Comparison of ENCODE assay signal across 9 cellular contexts in the genomic region with DNA sequence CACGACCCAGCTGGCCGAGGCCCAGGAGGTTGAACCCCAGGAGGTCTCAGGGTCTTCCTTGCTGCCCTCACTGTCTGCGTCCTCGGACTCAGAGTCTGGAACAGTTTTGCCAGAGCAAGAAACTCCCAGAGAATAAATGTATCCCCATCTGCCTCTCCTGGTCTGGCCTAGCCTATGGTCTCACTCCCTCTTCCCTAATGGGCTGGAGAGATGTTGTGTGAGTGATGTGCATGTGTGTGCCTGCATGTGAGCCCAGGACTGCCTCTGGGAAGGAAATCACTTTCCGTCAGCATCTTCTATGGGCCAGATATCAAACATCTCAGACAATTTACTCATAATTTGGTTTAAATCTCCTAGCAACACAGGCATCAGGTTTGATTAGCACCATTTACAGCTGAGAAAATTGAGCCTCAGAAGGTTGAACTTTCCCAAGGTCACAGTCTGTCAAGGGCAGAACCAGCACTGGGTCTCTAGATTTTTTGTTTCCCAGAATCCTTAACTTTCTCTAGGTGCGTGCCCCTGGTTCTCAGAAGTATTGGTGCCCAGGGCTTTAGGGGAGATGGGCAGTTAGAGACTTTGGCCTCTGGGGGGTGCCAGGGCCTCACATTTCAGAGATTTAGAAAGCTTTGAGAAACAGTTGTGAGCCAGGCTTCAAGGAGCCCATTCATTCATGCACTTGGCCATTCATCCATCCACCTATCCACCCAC. TPM values are rescaled to one million over a fixed set of nuclear protein-coding genes. Genes with fewer than 3 reads are reported as not detected.
DNase-seq lines count a peak whose midpoint lies in the region; ATAC-seq, FAIRE-seq and TF ChIP-seq lines count a peak whose summit lies in the region.
"Had no signal": no experiment of that assay in that cellular context is flagged by ENCODE, and none has a peak within 500 bp of the region (broad histone marks: within the 10 kb centered on the region; RNA-seq: fewer than 3 reads in every experiment).

No MANE protein-coding gene starts in this region.

- ATAC-seq in natural killer cell (peak in 2 of 3 donors; percentile 53 to 57), HepG2 (peak; percentile 16; the same call in 1 of the 3 replicates), HG02678 (IDR thresholded peaks at IDR 0.05; ENCODE audit: unreplicated experiment) (no peak), HG03280 (IDR thresholded peaks at IDR 0.05; ENCODE audit: unreplicated experiment) (no peak), GM21619 (IDR thresholded peaks at IDR 0.05; ENCODE audit: unreplicated experiment) (no peak)
- no peak for ATAC-seq in natural killer cell treated with Interleukin-12 subunit alpha and Interleukin-12 subunit beta and Interleukin-15 and Interleukin-18, amount 100 ng/mL, for 72 hours

- BruUV-seq in MCF 10A (replicated peaks; lab: Mats Ljungman, UMichigan) = no TSS peak
- no TSS peak for BruUV-seq in HepG2 (replicated peaks; lab: Mats Ljungman, UMichigan)

- no peaks in the 10 kb centered on the region for H3K9me3 ChIP-seq in HepG2 (ENCODE audit: low read length)

- no peaks in the 10 kb centered on the region for H3K79me2 ChIP-seq in HepG2 (ENCODE audit: insufficient read depth, low read length)

- H3K27ac Mint-ChIP-seq in natural killer cell = no peak overlapping the region
- H3K27ac Mint-ChIP-seq in natural killer cell treated with Interleukin-12 subunit alpha and Interleukin-12 subunit beta and Interleukin-15 and Interleukin-18, amount 100 ng/mL, for 72 hours = no peak overlapping the region
- H3K27ac Mint-ChIP-seq in MCF 10A (ENCODE audit: low read depth, unreplicated experiment) = no peak overlapping the region
- H3K27ac Mint-ChIP-seq: dendritic cell treated with granulocyte-macrophage colony-stimulating factor and Interleukin-4, amounts not matched to agents 40 ng/mL and 50 ng/mL, for 4 days had no signal

- peaks cover 34% of the 10 kb centered on the region for H3K4me1 ChIP-seq in HepG2 (ENCODE audit: insufficient read depth, low read length)

- H3K4me2 ChIP-seq in HepG2 (ENCODE audit: low read depth, low read length) = no peak overlapping the region

- TF ChIP-seq CTCF in natural killer cell (IDR thresholded peaks at IDR 0.05) (peak; percentile 35), MCF 10A (IDR thresholded peaks at IDR 0.05; ENCODE audit: unreplicated experiment) (peak; percentile 77), HepG2 (CRISPR knock-in tag; IDR thresholded peaks at IDR 0.05) (peak; percentile 61)

- no peak for DNase-seq in natural killer cell
- DNase-seq in natural killer cell treated with Interleukin-12 subunit alpha and Interleukin-12 subunit beta and Interleukin-15 and Interleukin-18, amount 100 ng/mL, for 72 hours (ENCODE audit: low spot score) = no peak
- peak; percentile 23 for DNase-seq in NCI-H2107 treated with DMSO at 0.1 percent for 48 hours (lab: John Stamatoyannopoulos, UW; ENCODE audit: unreplicated experiment)
- DNase-seq in MCF 10A (ENCODE audit: unreplicated experiment) = peak; percentile 68
- DNase-seq in HepG2 (ENCODE audit: low spot score) = peak; percentile 34

- FAIRE-seq in HepG2 (lab: Jason Lieb, UNC) = no peak

- peak; percentile 56 for TF ChIP-seq RAD21 in HepG2 (CRISPR knock-in tag; IDR thresholded peaks at IDR 0.05)

- TF ChIP-seq EP300 in HepG2 (IDR thresholded peaks at IDR 0.05; ENCODE audit: low read depth in 2 of 2, low read length in 2 of 2) (no peak), HepG2 (CRISPR knock-in tag; IDR thresholded peaks at IDR 0.05; ENCODE audit: borderline replicate concordance) (no peak)

- intact Hi-C loops in natural killer cell (cut with micrococcal nuclease) = loop anchor here (1.0 kb wide), 1 partner anchor 161 kb away; no protein-coding TSS in a partner anchor
- intact Hi-C loops in MCF 10A (cut with micrococcal nuclease) = loop anchor here (1.0 kb wide), 6 partner anchors 160 to 535 kb away; partner anchors contain the start of gene RFC2
- intact Hi-C loops in HepG2 (cut with micrococcal nuclease; ENCODE audit: unreplicated experiment) = loop anchor here (1.0 kb wide), 1 partner anchor 161 kb away; no protein-coding TSS in a partner anchor

- no peak overlapping the region for H3K27ac ChIP-seq in HepG2 (ENCODE audit: extremely low read length, insufficient read depth, low read length)

- peaks cover 3 to 5% of the 10 kb centered on the region in 2 experiments; a peak in 4 of 5 replicates for H3K27me3 ChIP-seq in HepG2 (ENCODE audit: control insufficient read depth in 1 of 2, insufficient read depth in 2 of 2, low read length in 2 of 2)

- WGBS in HepG2 (ENCODE audit: low lambda C conversion rate) = 2% methylated on average over 5 of the region's 6 CpGs

- no peak overlapping the region for H3K4me3 ChIP-seq in HepG2 (replicated peaks in 1 of 3; ENCODE audit: insufficient read depth in 1 of 3, low read depth in 2 of 3, low read length in 3 of 3)

- H3K27me3 Mint-ChIP-seq in natural killer cell (ENCODE audit: low read depth in 2 of 2) (no peaks in the 10 kb centered on the region), MCF 10A (ENCODE audit: insufficient read depth, unreplicated experiment) (no peaks in the 10 kb centered on the region)
- no peaks in the 10 kb centered on the region for H3K27me3 Mint-ChIP-seq in natural killer cell treated with Interleukin-12 subunit alpha and Interleukin-12 subunit beta and Interleukin-15 and Interleukin-18, amount 100 ng/mL, for 72 hours

- H3K36me3 ChIP-seq in HepG2 (replicated peaks in 1 of 2; ENCODE audit: control insufficient read depth in 1 of 2, insufficient read depth in 2 of 2, low read length in 2 of 2) = no peaks in the 10 kb centered on the region

- H3K9me3 Mint-ChIP-seq in natural killer cell (no peaks in the 10 kb centered on the region), MCF 10A (ENCODE audit: unreplicated experiment) (no peaks in the 10 kb centered on the region)
- no peaks in the 10 kb centered on the region for H3K9me3 Mint-ChIP-seq in natural killer cell treated with Interleukin-12 subunit alpha and Interleukin-12 subunit beta and Interleukin-15 and Interleukin-18, amount 100 ng/mL, for 72 hours
- H3K9me3 Mint-ChIP-seq: dendritic cell treated with granulocyte-macrophage colony-stimulating factor and Interleukin-4, amounts not matched to agents 40 ng/mL and 50 ng/mL, for 4 days had no signal

- no peak for TF ChIP-seq POLR2A in HepG2 (IDR thresholded peaks at IDR 0.05; ENCODE audit: insufficient read depth in 1 of 2, low read depth in 2 of 2, low read length in 2 of 2)

- H3K36me3 Mint-ChIP-seq in natural killer cell (no peaks in the 10 kb centered on the region), MCF 10A (ENCODE audit: insufficient read depth, unreplicated experiment) (no peaks in the 10 kb centered on the region)
- H3K36me3 Mint-ChIP-seq in natural killer cell treated with Interleukin-12 subunit alpha and Interleukin-12 subunit beta and Interleukin-15 and Interleukin-18, amount 100 ng/mL, for 72 hours = no peaks in the 10 kb centered on the region

- no peak overlapping the region for H2AFZ ChIP-seq in HepG2 (ENCODE audit: low read length)

- CTCF ChIA-PET in MCF 10A (lab: Yijun Ruan, JAX) (interaction anchor here (0.6 to 4.4 kb wide), 9 partner anchors 15 to 181 kb away, joined by 3 to 43 read pairs (median 4); no protein-coding TSS in a partner anchor), HepG2 (lab: Yijun Ruan, JAX; ENCODE audit: low intra/inter-chr PET ratio, low total read pairs) (interaction anchor here (1.6 to 1.7 kb wide), 2 partner anchors 113 to 161 kb away, joined by 12 read pairs; no protein-coding TSS in a partner anchor)

- H3K4me3 Mint-ChIP-seq in natural killer cell = no peak overlapping the region
- H3K4me3 Mint-ChIP-seq in natural killer cell treated with Interleukin-12 subunit alpha and Interleukin-12 subunit beta and Interleukin-15 and Interleukin-18, amount 100 ng/mL, for 72 hours = no peak overlapping the region
- no peak overlapping the region for H3K4me3 Mint-ChIP-seq in MCF 10A (ENCODE audit: unreplicated experiment)
- H3K4me3 Mint-ChIP-seq: dendritic cell treated with granulocyte-macrophage colony-stimulating factor and Interleukin-4, amounts not matched to agents 40 ng/mL and 50 ng/mL, for 4 days had no signal

- in situ Hi-C loops in HepG2 (cut with HindIII; ENCODE audit: extremely low pct_ligation_motif_present, low pct_unique_long_range_greater_than_20kb) = no loop called here

- POLR2A ChIA-PET in MCF 10A (lab: Yijun Ruan, JAX) = interaction anchor here (0.6 to 1.0 kb wide), 3 partner anchors 20 to 308 kb away, joined by 3 to 4 read pairs (median 3); no protein-coding TSS in a partner anchor
- POLR2A ChIA-PET in HepG2 (lab: Yijun Ruan, JAX) = interaction anchor here (1.0 kb wide), 1 partner anchor 113 kb away, joined by 4 read pairs; no protein-coding TSS in a partner anchor

- H4K20me1 ChIP-seq in HepG2 (ENCODE audit: insufficient read depth, low read length) = no peaks in the 10 kb centered on the region

- no peak overlapping the region for H3K9ac ChIP-seq in HepG2 (ENCODE audit: insufficient read depth, low read depth, low read length)

- H3K4me1 Mint-ChIP-seq in natural killer cell (no peaks in the 10 kb centered on the region), MCF 10A (ENCODE audit: insufficient read depth, unreplicated experiment) (no peaks in the 10 kb centered on the region)
- no peaks in the 10 kb centered on the region for H3K4me1 Mint-ChIP-seq in natural killer cell treated with Interleukin-12 subunit alpha and Interleukin-12 subunit beta and Interleukin-15 and Interleukin-18, amount 100 ng/mL, for 72 hours (ENCODE audit: low read depth in 2 of 2)

RNA-seq across cellular contexts. Expression of gene TMEM270, which starts 4.9 kb away (rescaled TPM):
- total RNA-seq in natural killer cell (not detected), MCF 10A (2022) (not detected in 2 replicates), HepG2 (2016; rRNA removed; fragmentation: Illumina TruSeq; extraction: Trizol) (not detected in 2 replicates)
- total RNA-seq in natural killer cell treated with Interleukin-12 subunit alpha and Interleukin-12 subunit beta and Interleukin-15 and Interleukin-18, amount 100 ng/mL, for 72 hours = not detected
- not detected in 2 replicates for total RNA-seq in HepG2 (2016; cell fraction: cytosol; rRNA removed; fragmentation: Illumina TruSeq; extraction: Trizol; ENCODE audit: low read depth)
- total RNA-seq in HepG2 (2016; cell fraction: insoluble cytoplasmic fraction; rRNA removed; fragmentation: Illumina TruSeq; extraction: Trizol) = not detected in 2 replicates
- total RNA-seq in HepG2 (2016; cell fraction: membrane; rRNA removed; fragmentation: Illumina TruSeq; extraction: Trizol) = not detected in 2 replicates
- total RNA-seq in HepG2 (2016; cell fraction: nucleus; rRNA removed; fragmentation: Illumina TruSeq; extraction: Trizol) = not detected in 2 replicates
- not detected in 2 replicates for polyA plus RNA-seq in HepG2 (2011; rRNA removed)
- not detected in 2 replicates for polyA plus RNA-seq in HepG2 (2011; cell fraction: cytosol; rRNA removed)
- not detected in 2 replicates for polyA plus RNA-seq in HepG2 (2011; cell fraction: nucleus; rRNA removed)
- not detected in 2 replicates for polyA plus RNA-seq in HepG2 (2012)
- not detected in 2 replicates for polyA plus RNA-seq in HepG2 (2016; cell fraction: cytosol; fragmentation: Illumina TruSeq; extraction: Trizol; ENCODE audit: low read depth)
- polyA plus RNA-seq in HepG2 (2016; cell fraction: insoluble cytoplasmic fraction; fragmentation: Illumina TruSeq; extraction: Trizol; ENCODE audit: low read depth) = not detected in 2 replicates
- polyA plus RNA-seq in HepG2 (2016; cell fraction: membrane; fragmentation: Illumina TruSeq; extraction: Trizol; ENCODE audit: low read depth) = not detected in 2 replicates
- not detected in 2 replicates for polyA plus RNA-seq in HepG2 (2016; cell fraction: nucleus; fragmentation: Illumina TruSeq; extraction: Trizol; ENCODE audit: insufficient read depth, low read depth)
- 1.4 TPM in 1 of 2 replicates, not detected in the other for polyA minus RNA-seq in HepG2 (2011; rRNA and poly(A)+ RNA removed; ENCODE audit: low replicate concordance)
- polyA minus RNA-seq in HepG2 (2011; cell fraction: cytosol; rRNA and poly(A)+ RNA removed) = not detected in 2 replicates
- polyA minus RNA-seq in HepG2 (2011; cell fraction: nucleus; rRNA and poly(A)+ RNA removed) = not detected in 2 replicates

RNA-seq across cellular contexts. Expression of gene METTL27, which starts 23.6 kb away (rescaled TPM):
- total RNA-seq in natural killer cell (1 to 10 TPM in 1 of 3 donors, not detected in 2; 1.2 TPM), MCF 10A (2022) (4.4 and 7.3 TPM in 2 replicates), HepG2 (2016; rRNA removed; fragmentation: Illumina TruSeq; extraction: Trizol) (1.2 and 2.0 TPM in 2 replicates)
- total RNA-seq in natural killer cell treated with Interleukin-12 subunit alpha and Interleukin-12 subunit beta and Interleukin-15 and Interleukin-18, amount 100 ng/mL, for 72 hours = not detected
- total RNA-seq in HepG2 (2016; cell fraction: cytosol; rRNA removed; fragmentation: Illumina TruSeq; extraction: Trizol; ENCODE audit: low read depth) = 0.88 and 1.1 TPM in 2 replicates
- total RNA-seq in HepG2 (2016; cell fraction: insoluble cytoplasmic fraction; rRNA removed; fragmentation: Illumina TruSeq; extraction: Trizol) = 1.3 and 1.7 TPM in 2 replicates
- total RNA-seq in HepG2 (2016; cell fraction: membrane; rRNA removed; fragmentation: Illumina TruSeq; extraction: Trizol) = 0.77 and 1.5 TPM in 2 replicates
- 0.60 and 0.99 TPM in 2 replicates for total RNA-seq in HepG2 (2016; cell fraction: nucleus; rRNA removed; fragmentation: Illumina TruSeq; extraction: Trizol)
- polyA plus RNA-seq in HepG2 (2011; rRNA removed) = 3.0 and 3.6 TPM in 2 replicates
- polyA plus RNA-seq in HepG2 (2011; cell fraction: cytosol; rRNA removed) = 1.5 and 4.7 TPM in 2 replicates
- polyA plus RNA-seq in HepG2 (2011; cell fraction: nucleus; rRNA removed) = 3.3 and 4.0 TPM in 2 replicates
- 1.8 and 2.3 TPM in 2 replicates for polyA plus RNA-seq in HepG2 (2012)
- polyA plus RNA-seq in HepG2 (2016; cell fraction: cytosol; fragmentation: Illumina TruSeq; extraction: Trizol; ENCODE audit: low read depth) = 1.4 and 1.7 TPM in 2 replicates
- polyA plus RNA-seq in HepG2 (2016; cell fraction: insoluble cytoplasmic fraction; fragmentation: Illumina TruSeq; extraction: Trizol; ENCODE audit: low read depth) = 0.83 and 1.6 TPM in 2 replicates
- polyA plus RNA-seq in HepG2 (2016; cell fraction: membrane; fragmentation: Illumina TruSeq; extraction: Trizol; ENCODE audit: low read depth) = 0.92 and 1.7 TPM in 2 replicates
- polyA plus RNA-seq in HepG2 (2016; cell fraction: nucleus; fragmentation: Illumina TruSeq; extraction: Trizol; ENCODE audit: insufficient read depth, low read depth) = 1.5 and 1.8 TPM in 2 replicates
- 3.6 and 5.4 TPM in 2 replicates for polyA minus RNA-seq in HepG2 (2011; rRNA and poly(A)+ RNA removed; ENCODE audit: low replicate concordance)
- 0.69 and 0.70 TPM in 2 replicates for polyA minus RNA-seq in HepG2 (2011; cell fraction: cytosol; rRNA and poly(A)+ RNA removed)
- polyA minus RNA-seq in HepG2 (2011; cell fraction: nucleus; rRNA and poly(A)+ RNA removed) = 2.1 and 3.7 TPM in 2 replicates

RNA-seq across cellular contexts. Expression of gene CLDN4, which starts 35.1 kb away (rescaled TPM):
- total RNA-seq in natural killer cell (under 1 TPM; 0.09 to 0.30 (median 0.20) TPM), MCF 10A (2022) (0.22 and 0.28 TPM in 2 replicates), HepG2 (2016; rRNA removed; fragmentation: Illumina TruSeq; extraction: Trizol) (9.4 and 28.2 TPM in 2 replicates)
- not detected for total RNA-seq in natural killer cell treated with Interleukin-12 subunit alpha and Interleukin-12 subunit beta and Interleukin-15 and Interleukin-18, amount 100 ng/mL, for 72 hours
- total RNA-seq in HepG2 (2016; cell fraction: cytosol; rRNA removed; fragmentation: Illumina TruSeq; extraction: Trizol; ENCODE audit: low read depth) = 4.3 and 4.7 TPM in 2 replicates
- 9.9 and 28.5 TPM in 2 replicates for total RNA-seq in HepG2 (2016; cell fraction: insoluble cytoplasmic fraction; rRNA removed; fragmentation: Illumina TruSeq; extraction: Trizol)
- total RNA-seq in HepG2 (2016; cell fraction: membrane; rRNA removed; fragmentation: Illumina TruSeq; extraction: Trizol) = 7.4 and 7.9 TPM in 2 replicates
- 24.8 and 28.9 TPM in 2 replicates for total RNA-seq in HepG2 (2016; cell fraction: nucleus; rRNA removed; fragmentation: Illumina TruSeq; extraction: Trizol)
- polyA plus RNA-seq in HepG2 (2011; rRNA removed) = 35.7 and 47.4 TPM in 2 replicates
- 46.8 and 65.8 TPM in 2 replicates for polyA plus RNA-seq in HepG2 (2011; cell fraction: cytosol; rRNA removed)
- 34.9 and 35.5 TPM in 2 replicates for polyA plus RNA-seq in HepG2 (2011; cell fraction: nucleus; rRNA removed)
- 16.0 and 29.2 TPM in 2 replicates for polyA plus RNA-seq in HepG2 (2012)
- 2.9 and 3.1 TPM in 2 replicates for polyA plus RNA-seq in HepG2 (2016; cell fraction: cytosol; fragmentation: Illumina TruSeq; extraction: Trizol; ENCODE audit: low read depth)
- polyA plus RNA-seq in HepG2 (2016; cell fraction: insoluble cytoplasmic fraction; fragmentation: Illumina TruSeq; extraction: Trizol; ENCODE audit: low read depth) = 8.7 and 9.9 TPM in 2 replicates
- polyA plus RNA-seq in HepG2 (2016; cell fraction: membrane; fragmentation: Illumina TruSeq; extraction: Trizol; ENCODE audit: low read depth) = 3.9 and 4.0 TPM in 2 replicates
- 34.6 and 39.8 TPM in 2 replicates for polyA plus RNA-seq in HepG2 (2016; cell fraction: nucleus; fragmentation: Illumina TruSeq; extraction: Trizol; ENCODE audit: insufficient read depth, low read depth)
- 55.3 and 116 TPM in 2 replicates for polyA minus RNA-seq in HepG2 (2011; rRNA and poly(A)+ RNA removed; ENCODE audit: low replicate concordance)
- polyA minus RNA-seq in HepG2 (2011; cell fraction: cytosol; rRNA and poly(A)+ RNA removed) = 39.1 and 50.4 TPM in 2 replicates
- polyA minus RNA-seq in HepG2 (2011; cell fraction: nucleus; rRNA and poly(A)+ RNA removed) = 8.5 and 9.7 TPM in 2 replicates

Comparison
In these comparisons a context has a peak if more than half of its experiments do, and no peak if none do; other contexts are left out.
1. ATAC-seq: peak in natural killer cell (2 of 3) and HepG2 (single experiment); none in natural killer cell treated with Interleukin-12 subunit alpha and Interleukin-12 subunit beta and Interleukin-15 and Interleukin-18, amount 100 ng/mL, for 72 hours (0 of 2), HG02678 (single experiment), HG03280 (single experiment) and GM21619 (single experiment).
2. DNase-seq: peak in NCI-H2107 treated with DMSO at 0.1 percent for 48 hours (single experiment), MCF 10A (single experiment) and HepG2 (single experiment); none in natural killer cell (single experiment) and natural killer cell treated with Interleukin-12 subunit alpha and Interleukin-12 subunit beta and Interleukin-15 and Interleukin-18, amount 100 ng/mL, for 72 hours (single experiment).
3. Peak in every context shown above with its lines, with median percentiles within 50 percentile points of each other: CTCF ChIP-seq.